6 cellular contexts compared by ENCODE assay signal in genomic region chr12:133264668-133265067, GRCh38. TPM values are rescaled to one million over a fixed set of nuclear protein-coding genes. Genes with fewer than 3 reads are reported as not detected.
"Had no signal": no experiment of that assay in that cellular context is flagged by ENCODE, and none has a peak within 500 bp of the region (broad histone marks: within the 10 kb centered on the region; RNA-seq: fewer than 3 reads in every experiment).

No MANE protein-coding gene starts in this region.

RNA-seq across cellular contexts. Expression of gene ANHX, which starts 29.0 kb away (rescaled TPM):
- total RNA-seq: M059J, PC-3, Peyer's patch, Right ventricle myocardium superior, SJSA1 had no signal
- polyA plus RNA-seq: SK-N-SH had no signal
